In the genomic region with DNA sequence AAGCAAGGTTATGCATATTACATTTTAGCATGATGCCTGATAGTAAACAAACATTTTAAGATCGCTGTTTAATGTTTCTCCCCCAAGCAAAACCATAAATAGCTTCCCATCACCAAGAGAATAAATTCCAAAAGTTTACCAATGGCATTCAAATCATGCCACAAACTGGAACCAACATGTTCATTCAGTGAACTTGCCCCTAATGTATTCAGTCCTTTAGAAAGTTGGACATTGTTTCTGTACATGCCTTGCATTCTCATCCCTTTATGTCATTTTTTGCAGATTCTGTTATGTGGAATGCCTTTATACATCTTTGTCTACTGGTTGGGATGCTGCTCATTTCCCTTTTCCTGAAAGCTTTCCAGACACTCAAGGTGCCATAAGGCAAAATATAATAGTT, we compare ENCODE assay signal across 16 cellular contexts.
DNase-seq lines count a peak whose midpoint lies in the region; TF ChIP-seq lines count a peak whose summit lies in the region.
"Had no signal": no experiment of that assay in that cellular context is flagged by ENCODE, and none has a peak within 500 bp of the region (broad histone marks: within the 10 kb centered on the region; RNA-seq: fewer than 3 reads in every experiment).

No MANE protein-coding gene starts in this region.

- H3K36me3 ChIP-seq in WERI-Rb-1: no peaks in the 10 kb centered on the region
- H3K36me3 ChIP-seq: BE2C, SJSA1 had no signal

- no peaks in the 10 kb centered on the region for H3K9me3 ChIP-seq in WERI-Rb-1 (ENCODE audit: severe bottlenecking)
- H3K9me3 ChIP-seq: SJSA1 had no signal

- no peak overlapping the region for H3K4me3 ChIP-seq in WERI-Rb-1 (ENCODE audit: low read depth, low read length)
- H3K4me3 ChIP-seq: SJSA1 had no signal

- in situ Hi-C loops in ACHN (cut with HindIII; ENCODE audit: low pct_ligation_motif_present, low pct_unique_long_range_greater_than_20kb, low sequenced_read_pairs): no loop called here

- H3K27ac ChIP-seq in WERI-Rb-1: no peak overlapping the region
- H3K27ac ChIP-seq: SJSA1 had no signal

- TF ChIP-seq CTCF in WERI-Rb-1 (IDR thresholded peaks at IDR 0.05; ENCODE audit: low read depth, low read length): no peak

- no peaks in the 10 kb centered on the region for H3K27me3 ChIP-seq in WERI-Rb-1 (ENCODE audit: insufficient read depth, low read depth, severe bottlenecking)
- H3K27me3 ChIP-seq: BE2C, SJSA1 had no signal

- peak; percentile 79 for DNase-seq in EL
- peak; percentile 19 for DNase-seq in HS-5 (ENCODE audit: low read depth)
- DNase-seq in astrocyte of the hippocampus (ENCODE audit: low read depth, low spot score): peak; percentile 77
- DNase-seq in glomerular visceral epithelial cell (ENCODE audit: extremely low spot score): peak; percentile 4
- DNase-seq in WERI-Rb-1: no peak
- no peak for DNase-seq in ACHN
- DNase-seq in kidney glomerular epithelial cell (lab: John Stamatoyannopoulos, UW): no peak
- DNase-seq in NCI-H524 treated with DMSO at 0.1 percent for 48 hours (lab: John Stamatoyannopoulos, UW): no peak
- DNase-seq: BE2C; CD4-positive, alpha-beta memory T cell; DMS79 treated with DMSO at 0.1 percent for 48 hours; NCI-H146; NCI-H2081 treated with DMSO at 0.1 percent for 48 hours; NCI-H526 treated with DMSO at 0.1 percent for 48 hours; RPMI8226 had no signal

Comparison
In these comparisons a context has a peak if more than half of its experiments do, and no peak if none do; other contexts are left out.
1. DNase-seq: peak in EL (single experiment), HS-5 (single experiment), astrocyte of the hippocampus (single experiment) and glomerular visceral epithelial cell (single experiment); none in WERI-Rb-1 (single experiment), ACHN (single experiment), kidney glomerular epithelial cell (single experiment) and NCI-H524 treated with DMSO at 0.1 percent for 48 hours (single experiment).